8 cellular contexts compared by ENCODE assay signal in the genomic region with DNA sequence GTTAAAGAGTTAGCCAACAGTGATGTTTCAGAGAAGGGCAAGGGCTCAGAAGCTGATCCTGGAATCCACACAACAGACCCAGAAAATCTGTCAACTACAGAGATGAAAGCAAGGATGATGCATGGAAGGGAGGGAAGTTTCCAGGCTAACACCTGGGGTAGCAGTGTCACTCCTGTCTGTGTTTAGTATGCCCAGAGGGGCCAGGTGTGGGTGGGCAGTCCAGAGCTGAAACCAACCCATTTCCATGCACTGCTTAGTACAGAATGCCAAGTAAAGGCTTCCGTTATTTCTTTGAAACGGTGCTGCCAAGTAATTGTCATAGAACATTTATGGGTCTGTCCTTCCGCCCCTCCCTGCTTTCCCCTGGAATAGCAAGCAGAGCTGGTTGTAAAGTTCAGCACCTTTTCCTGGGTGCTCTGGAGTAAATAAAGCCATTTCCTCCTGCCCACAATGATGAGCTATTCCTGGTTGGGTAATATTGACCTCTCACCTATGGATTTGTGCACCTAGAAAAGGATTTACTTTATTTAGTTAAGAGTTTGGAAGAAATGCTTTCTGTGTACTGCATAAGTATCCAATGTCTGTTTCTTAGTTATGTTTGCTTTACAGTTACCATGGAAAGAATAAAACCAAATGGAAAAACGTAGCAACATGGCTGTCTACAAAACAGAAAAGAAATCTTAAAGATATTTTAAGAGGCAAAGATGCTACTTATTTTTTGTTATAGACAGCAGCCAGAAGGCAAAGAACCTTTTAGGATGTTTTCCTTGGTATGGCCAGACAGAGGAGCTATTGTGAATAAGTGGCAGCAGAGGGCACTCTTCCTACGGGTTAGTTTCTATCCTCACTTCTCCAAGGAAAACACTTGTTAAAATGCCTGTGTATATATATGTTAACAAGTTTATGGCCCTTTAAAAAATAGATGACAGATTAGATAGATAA.
DNase-seq lines count a peak whose midpoint lies in the region; ATAC-seq, FAIRE-seq and TF ChIP-seq lines count a peak whose summit lies in the region.
"Not testable (repeated sequence)": the region's sequence is repeated elsewhere in the genome, so short reads cannot be mapped to it uniquely, and the experiment has no call there.

No MANE protein-coding gene starts in this region.

- H3K14ac ChIP-seq in mesenchymal stem cell (ENCODE audit: low read length in 2 of 2) = not testable (repeated sequence)

- H3K4me1 ChIP-seq in HAP-1; K562 (replicated peaks in 1 of 2; ENCODE audit: control insufficient read depth in 2 of 2, insufficient read depth in 2 of 2, low read length in 2 of 2); foreskin keratinocyte; mesenchymal stem cell (ENCODE audit: control insufficient read depth, insufficient read depth, low read depth, low read length); thoracic aorta (ENCODE audit: control insufficient read depth in 1 of 2, low read depth in 2 of 2): not testable (repeated sequence)

- not testable (repeated sequence) for H3K27me3 ChIP-seq in HAP-1 (ENCODE audit: low read depth); K562 (ENCODE audit: control insufficient read depth in 2 of 2, insufficient read depth in 2 of 2, low read length in 2 of 2); foreskin keratinocyte; mesenchymal stem cell (ENCODE audit: control insufficient read depth in 1 of 2, insufficient read depth in 1 of 2, low read length in 2 of 2); thoracic aorta (replicated peaks; ENCODE audit: insufficient read depth)

- H3K79me2 ChIP-seq in K562 (ENCODE audit: control insufficient read depth, insufficient read depth, low read length) = not testable (repeated sequence)

- H3K9me3 ChIP-seq in HAP-1; K562 (replicated peaks; ENCODE audit: control insufficient read depth, insufficient read depth, low read depth, low read length); mesenchymal stem cell (ENCODE audit: control insufficient read depth, low read length); thoracic aorta: not testable (repeated sequence)

- WGBS in K562 (ENCODE audit: insufficient coverage, low coverage, missing lambda C conversion rate) = 12% methylated on average over 5 of the region's 5 CpGs
- WGBS in mesenchymal stem cell = 89% methylated on average over 3 of the region's 5 CpGs

- H4K8ac ChIP-seq in mesenchymal stem cell (ENCODE audit: low read length) = not testable (repeated sequence)

- H3K4me2 ChIP-seq in K562 (ENCODE audit: insufficient read depth, low read length); mesenchymal stem cell (ENCODE audit: low read length, poor library complexity, severe bottlenecking): not testable (repeated sequence)

- not testable (repeated sequence) for BruUV-seq in K562 (replicated peaks; lab: Mats Ljungman, UMichigan)

- not testable (repeated sequence) for TF ChIP-seq POLR2A in K562 (conservative IDR thresholded peaks at IDR 0.05)

- H3K18ac ChIP-seq in mesenchymal stem cell (ENCODE audit: low read depth in 1 of 2, low read length in 2 of 2) = not testable (repeated sequence)

- H4K91ac ChIP-seq in mesenchymal stem cell (ENCODE audit: low read length) = not testable (repeated sequence)

- not testable (repeated sequence) for TF ChIP-seq EP300 in K562 (IDR thresholded peaks at IDR 0.05; ENCODE audit: low read length)

- peak; percentile 33 for DNase-seq in Caki2 (ENCODE audit: low read depth)
- peak; percentile 38 to 65 for DNase-seq in HAP-1 (ENCODE audit: low spot score in 2 of 2)
- peak; percentile 18 for DNase-seq in NCI-H187 treated with DMSO at 0.1 percent for 48 hours (lab: John Stamatoyannopoulos, UW)
- peak; percentile 47 for DNase-seq in RCC 7860 (ENCODE audit: low spot score)
- DNase-seq in K562 (ENCODE audit: extremely low read depth in 1 of 4, low spot score in 3 of 4) = peak in 3 of 4 experiments; percentile 16 to 71 (median 20)
- DNase-seq in foreskin keratinocyte = peak in 1 of 2 donors; percentile 36
- peak; percentile 60 for DNase-seq in mesenchymal stem cell
- DNase-seq in thoracic aorta (ENCODE audit: low spot score) = not testable (repeated sequence)

- H3K79me1 ChIP-seq in mesenchymal stem cell (replicated peaks; ENCODE audit: low read length, poor library complexity, severe bottlenecking) = not testable (repeated sequence)

- not testable (repeated sequence) for H3K4me3 ChIP-seq in HAP-1; K562; mesenchymal stem cell (ENCODE audit: insufficient read depth in 1 of 2, low read depth in 1 of 2, low read length in 2 of 2); thoracic aorta

- CTCF ChIA-PET in K562 (lab: Yijun Ruan, JAX; ENCODE audit: low intra/inter-chr PET ratio) = interaction anchor here (0.6 to 1.3 kb wide), 5 partner anchors 172 to 777 kb away, joined by 3 to 4 read pairs (median 3); no protein-coding TSS in a partner anchor

- TF ChIP-seq CTCF in K562 (IDR thresholded peaks at IDR 0.05 in 2 of 3, conservative IDR thresholded peaks at IDR 0.05 in 1 of 3; ENCODE audit: insufficient read depth in 2 of 3, low read depth in 1 of 3, low read length in 3 of 3) (peak; percentile 52 to 72 (median 68)), foreskin keratinocyte (conservative IDR thresholded peaks at IDR 0.05) (peak; percentile 67), thoracic aorta (IDR thresholded peaks at IDR 0.05) (peak; percentile 34)

- H3K23ac ChIP-seq in mesenchymal stem cell (ENCODE audit: low read length in 2 of 2) = not testable (repeated sequence)

- H3K9me1 ChIP-seq in K562 (ENCODE audit: control insufficient read depth, insufficient read depth, low read length) = not testable (repeated sequence)

- H3K36me3 ChIP-seq in HAP-1 (replicated peaks); K562 (ENCODE audit: control insufficient read depth, insufficient read depth, low read length); mesenchymal stem cell (ENCODE audit: control insufficient read depth in 1 of 2, insufficient read depth in 2 of 2, low read depth in 1 of 2, low read length in 2 of 2); thoracic aorta: not testable (repeated sequence)

- intact Hi-C loops in K562 (cut with micrococcal nuclease) = loop anchor here (1.0 to 5.0 kb wide), 3 partner anchors 113 to 427 kb away; no protein-coding TSS in a partner anchor

- not testable (repeated sequence) for H3K27ac ChIP-seq in K562 (ENCODE audit: extremely low read depth, low read depth, low read length); foreskin keratinocyte; mesenchymal stem cell (ENCODE audit: low read length, poor library complexity, severe bottlenecking); thoracic aorta

- H2AK5ac ChIP-seq in mesenchymal stem cell (ENCODE audit: low read length, severe bottlenecking) = not testable (repeated sequence)

- peak; percentile 86 for FAIRE-seq in RCC 7860 (lab: Jason Lieb, UNC)
- FAIRE-seq in K562 (lab: Jason Lieb, UNC) = peak; percentile 91

- in situ Hi-C loops in Caki2 (cut with HindIII; ENCODE audit: low pct_unique_long_range_greater_than_20kb, low sequenced_read_pairs) = not testable (repeated sequence)
- in situ Hi-C loops in HAP-1 (cut with MboI; ENCODE audit: low sequenced_read_pairs) = loop anchor here (25.0 kb wide), 1 partner anchor 427 kb away; no protein-coding TSS in a partner anchor
- in situ Hi-C loops in K562 (cut with MboI) = loop anchor here (10.0 kb wide), 2 partner anchors 279 to 429 kb away; no protein-coding TSS in a partner anchor

- peak; percentile 86 to 89 for TF ChIP-seq RAD21 in K562 (CRISPR knock-in tag; conservative IDR thresholded peaks at IDR 0.05 in 1 of 2, IDR thresholded peaks at IDR 0.05 in 1 of 2)

- POLR2A ChIA-PET in K562 (lab: Yijun Ruan, JAX) = not testable (repeated sequence)

- H2BK120ac ChIP-seq in mesenchymal stem cell (ENCODE audit: low read depth, low read length) = not testable (repeated sequence)

- not testable (repeated sequence) for H2AFZ ChIP-seq in K562 (ENCODE audit: low read depth, low read length); mesenchymal stem cell (ENCODE audit: low read depth, low read length)

- H4K20me1 ChIP-seq in K562 (replicated peaks; ENCODE audit: control insufficient read depth, insufficient read depth, low read length) = not testable (repeated sequence)

- not testable (repeated sequence) for H3K9ac ChIP-seq in K562 (ENCODE audit: insufficient read depth in 1 of 2, low read depth in 2 of 2, low read length in 2 of 2); mesenchymal stem cell (ENCODE audit: low read length)

- ATAC-seq in K562 (peak; percentile 95), foreskin keratinocyte (peak; percentile 76)
- not testable (repeated sequence) for ATAC-seq in thoracic aorta (ENCODE audit: insufficient number of reproducible peaks, low FRiP score, low read depth)

- H2BK12ac ChIP-seq in mesenchymal stem cell (ENCODE audit: low read length in 2 of 2) = not testable (repeated sequence)

- not testable (repeated sequence) for H3K4ac ChIP-seq in mesenchymal stem cell (ENCODE audit: low read depth in 1 of 2, low read length in 2 of 2)

- H2BK5ac ChIP-seq in mesenchymal stem cell (ENCODE audit: low read depth, low read length, poor library complexity, severe bottlenecking) = not testable (repeated sequence)

- not testable (repeated sequence) for H2BK15ac ChIP-seq in mesenchymal stem cell (ENCODE audit: low read depth, poor library complexity, severe bottlenecking)

TF ChIP-seq in K562, 482 proteins besides CTCF, POLR2A, EP300 and RAD21 (continues in another document):
- TF ChIP-seq, protein P1, sequence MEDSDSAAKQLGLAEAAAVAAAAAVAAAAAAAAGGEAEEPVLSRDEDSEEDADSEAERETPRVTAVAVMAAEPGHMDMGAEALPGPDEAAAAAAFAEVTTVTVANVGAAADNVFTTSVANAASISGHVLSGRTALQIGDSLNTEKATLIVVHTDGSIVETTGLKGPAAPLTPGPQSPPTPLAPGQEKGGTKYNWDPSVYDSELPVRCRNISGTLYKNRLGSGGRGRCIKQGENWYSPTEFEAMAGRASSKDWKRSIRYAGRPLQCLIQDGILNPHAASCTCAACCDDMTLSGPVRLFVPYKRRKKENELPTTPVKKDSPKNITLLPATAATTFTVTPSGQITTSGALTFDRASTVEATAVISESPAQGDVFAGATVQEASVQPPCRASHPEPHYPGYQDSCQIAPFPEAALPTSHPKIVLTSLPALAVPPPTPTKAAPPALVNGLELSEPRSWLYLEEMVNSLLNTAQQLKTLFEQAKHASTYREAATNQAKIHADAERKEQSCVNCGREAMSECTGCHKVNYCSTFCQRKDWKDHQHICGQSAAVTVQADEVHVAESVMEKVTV (CRISPR knock-in tag; IDR thresholded peaks at IDR 0.05) = peak; percentile 81
